In genomic region chr2:11342561-11343343, GRCh38 we compare ENCODE assay signal across 8 cellular contexts. TPM values are rescaled to one million over a fixed set of nuclear protein-coding genes. Genes with fewer than 3 reads are reported as not detected.
DNase-seq lines count a peak whose midpoint lies in the region; ATAC-seq and TF ChIP-seq lines count a peak whose summit lies in the region.

No MANE protein-coding gene starts in this region.

- H4K20me1 ChIP-seq in DND-41 (ENCODE audit: insufficient read depth, low read length), result peaks cover 39% of the 10 kb centered on the region; the same call in 1 of the 2 replicates

- H3K27me3 ChIP-seq in DND-41 (ENCODE audit: insufficient read depth, low read length, poor library complexity) (no peaks in the 10 kb centered on the region), HUES64 (ENCODE audit: insufficient read depth, low read length) (no peaks in the 10 kb centered on the region), heart right ventricle (no peaks in the 10 kb centered on the region)

- no peak for DNase-seq in DND-41
- DNase-seq in activated B cell treated with CpG ODN at 0.5 μM for 24 hours, result no peak
- DNase-seq in heart right ventricle, result no peak
- DNase-seq in renal cortical epithelial cell (ENCODE audit: low read depth), result peak; percentile 70
- no peak for DNase-seq in stimulated activated naive CD4-positive, alpha-beta T cell (lab: John Stamatoyannopoulos, UW)
- DNase-seq in NCI-H524 treated with DMSO at 0.1 percent for 48 hours (lab: John Stamatoyannopoulos, UW), result no peak

- no peaks in the 10 kb centered on the region; the same call in 1 of the 2 replicates for H3K36me3 ChIP-seq in DND-41 (ENCODE audit: insufficient read depth, low read length)
- no peaks in the 10 kb centered on the region for H3K36me3 ChIP-seq in HUES64 (ENCODE audit: insufficient read depth, low read length)
- H3K36me3 ChIP-seq in heart right ventricle, result no peaks in the 10 kb centered on the region

- peak overlapping the region; percentile 73; the same call in 1 of the 2 replicates for H2AFZ ChIP-seq in DND-41 (ENCODE audit: low read depth, low read length)

- ATAC-seq in DND-41 (ENCODE audit: insufficient read depth, low read depth) (no peak), activated B cell treated with CpG ODN at 0.5 μM for 24 hours (ENCODE audit: low read depth) (no peak), heart right ventricle (peak in 3 of 8 donors; percentile 4 to 17 (median 12)), GM18870 (IDR thresholded peaks at IDR 0.05; ENCODE audit: unreplicated experiment) (no peak)

- H3K4me3 ChIP-seq in DND-41 (ENCODE audit: low read depth in 1 of 2, low read length in 2 of 2) (peak overlapping the region; percentile 52 to 74; a peak in 3 of 4 replicates), HUES64 (ENCODE audit: low read length) (peak overlapping the region; percentile 79), heart right ventricle (peak overlapping the region; percentile 71 to 98 (median 94))

- H3K27me3 Mint-ChIP-seq in activated B cell treated with CpG ODN at 0.5 μM for 24 hours, result no peaks in the 10 kb centered on the region

- H3K4me1 ChIP-seq in DND-41 (ENCODE audit: insufficient read depth, low read length), result peaks cover 41% of the 10 kb centered on the region
- H3K4me1 ChIP-seq in HUES64 (ENCODE audit: insufficient read depth, low read length), result peaks cover 25% of the 10 kb centered on the region
- H3K4me1 ChIP-seq in heart right ventricle, result peaks cover 0 to 69% (median 44%) of the 10 kb centered on the region in 9 donors

- peak overlapping the region; percentile 84 for H3K27ac Mint-ChIP-seq in activated B cell treated with CpG ODN at 0.5 μM for 24 hours

- H3K4me2 ChIP-seq in DND-41 (ENCODE audit: insufficient read depth, low read length), result peak overlapping the region; percentile 86

- H3K9ac ChIP-seq in DND-41 (ENCODE audit: low read depth, low read length) (peak overlapping the region; percentile 90), HUES64 (ENCODE audit: low read depth, low read length) (peak overlapping the region; percentile 93; the same call in 1 of the 2 replicates)

- H3K9me3 ChIP-seq in DND-41 (ENCODE audit: insufficient read depth, low read length, severe bottlenecking) (no peaks in the 10 kb centered on the region), HUES64 (ENCODE audit: insufficient read depth, low read depth, low read length) (0 out of 2 replicates have a peak, but pooled peaks cover 4% of the 10 kb centered on the region), heart right ventricle (peaks cover 0 to 3% (median 0%) of the 10 kb centered on the region in 11 donors)

- 8% methylated on average over 13 of the region's 13 CpGs for WGBS in HUES64
- WGBS in heart right ventricle, 2 donors, result 2% methylated on average over 13 of the region's 13 CpGs

- no peaks in the 10 kb centered on the region for H3K9me3 Mint-ChIP-seq in activated B cell treated with CpG ODN at 0.5 μM for 24 hours

- peaks cover 2% of the 10 kb centered on the region for H3K36me3 Mint-ChIP-seq in activated B cell treated with CpG ODN at 0.5 μM for 24 hours (ENCODE audit: low read depth)

- CTCF ChIA-PET in activated B cell treated with CpG ODN at 0.5 μM for 24 hours (lab: Charles Lee), result no interaction called here

- H3K4me3 Mint-ChIP-seq in activated B cell treated with CpG ODN at 0.5 μM for 24 hours, result peak overlapping the region; percentile 99

- H3K27ac ChIP-seq in DND-41 (ENCODE audit: low read length) (peak overlapping the region; percentile 52; the same call in 1 of the 2 replicates), HUES64 (ENCODE audit: low read depth, low read length) (no peak overlapping the region), heart right ventricle (peak overlapping the region; percentile 1 to 100 (median 99))

- intact Hi-C loops in activated B cell treated with CpG ODN at 0.5 μM for 24 hours (cut with micrococcal nuclease) (loop anchor here (1.0 to 10.0 kb wide), 6 partner anchors 7 to 1918 kb away; partner anchors contain the start of genes CPSF3, ITGB1BP1, LPIN1 and TRIB2), heart right ventricle (cut with DNase I) (loop anchor here in 9 of 10 donors (2.0 to 10.0 kb wide), 13 partner anchors 35 to 185 kb away; partner anchors contain the start of gene SLC66A3 (in 1 of the 9))

- POLR2A ChIA-PET in activated B cell treated with CpG ODN at 0.5 μM for 24 hours (lab: Charles Lee), result interaction anchor here (1.0 to 2.5 kb wide), 4 partner anchors 32 to 210 kb away, joined by 4 to 20 read pairs (median 7); partner anchors contain the start of gene SLC66A3

- H3K79me2 ChIP-seq in DND-41 (ENCODE audit: insufficient read depth, low read length), result peaks cover 64% of the 10 kb centered on the region

- peaks cover 36% of the 10 kb centered on the region for H3K4me1 Mint-ChIP-seq in activated B cell treated with CpG ODN at 0.5 μM for 24 hours

- TF ChIP-seq CTCF in DND-41 (IDR thresholded peaks at IDR 0.05; ENCODE audit: borderline replicate concordance, extremely low read depth, low read length, poor library complexity, severe bottlenecking) (no peak), activated B cell treated with CpG ODN at 0.5 μM for 24 hours (IDR thresholded peaks at IDR 0.05) (no peak), heart right ventricle (IDR thresholded peaks at IDR 0.05) (no peak)

RNA-seq across cellular contexts. Expression of gene ROCK2, which starts 1.7 kb away (rescaled TPM):
- polyA plus RNA-seq in HUES64 (2013, experiment 1 of 2), result 17.4 TPM
- polyA plus RNA-seq in HUES64 (2013, experiment 2 of 2), result 19.2 TPM
- total RNA-seq in activated B cell treated with CpG ODN at 0.5 μM for 24 hours, result 18.5 and 18.8 TPM in 2 replicates
- 10 to 100 TPM; 29.7 to 51.8 (median 38.5) TPM for total RNA-seq in heart right ventricle
- 1 to 10 TPM; 6.9 to 8.6 TPM for polyA plus RNA-seq in heart right ventricle
- total RNA-seq in renal cortical epithelial cell, result 28.0 and 50.7 TPM in 2 replicates
